ENCODE assay signal across 1 cellular context in genomic region chr3:39181408-39182335, GRCh38.
TF ChIP-seq lines count a peak whose summit lies in the region.

No MANE protein-coding gene starts in this region.

TF ChIP-seq in GM23338, 12 proteins besides CTCF, POLR2A, EP300 and RAD21 (continued from another document):
- TF ChIP-seq REST (IDR thresholded peaks at IDR 0.05; ENCODE audit: unreplicated experiment) (no peak), ZNF331 (CRISPR knock-in tag; IDR thresholded peaks at IDR 0.05; ENCODE audit: low read depth) (no peak), POLR2AphosphoS5 (IDR thresholded peaks at IDR 0.05; ENCODE audit: low read depth) (no peak), EZH2phosphoT487 (IDR thresholded peaks at IDR 0.05; ENCODE audit: unreplicated experiment) (no peak), EZH2 (IDR thresholded peaks at IDR 0.05; ENCODE audit: low read depth, unreplicated experiment) (no peak), NANOG (IDR thresholded peaks at IDR 0.05; ENCODE audit: borderline replicate concordance) (no peak), JUNB (IDR thresholded peaks at IDR 0.05; ENCODE audit: unreplicated experiment) (no peak), ZNF114 (CRISPR knock-in tag; IDR thresholded peaks at IDR 0.05) (no peak), CREB1 (CRISPR knock-in tag; IDR thresholded peaks at IDR 0.05; ENCODE audit: low read depth) (no peak), STAT1 (IDR thresholded peaks at IDR 0.05; ENCODE audit: unreplicated experiment) (no peak)
